Comparison of ENCODE assay signal across 20 cellular contexts in the genomic region with DNA sequence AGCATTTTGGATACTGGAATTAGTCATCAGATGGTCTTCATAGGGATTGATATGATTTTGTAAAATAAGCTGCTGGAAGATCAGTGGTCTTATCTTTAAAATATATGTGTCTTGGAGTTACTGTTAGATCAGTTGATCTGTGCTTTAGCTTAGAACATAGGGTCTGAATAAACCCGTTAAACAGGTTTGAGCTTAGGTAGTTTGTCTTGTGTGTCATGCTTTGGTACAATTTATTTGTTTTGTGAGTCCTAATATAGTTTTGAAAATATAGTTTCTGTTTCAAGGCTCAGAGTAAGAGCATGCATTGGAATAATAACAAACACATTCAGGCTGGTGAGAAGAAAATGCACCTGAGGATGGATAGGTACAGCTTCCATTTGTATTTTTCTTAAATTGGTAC.
DNase-seq lines count a peak whose midpoint lies in the region; ATAC-seq and TF ChIP-seq lines count a peak whose summit lies in the region.
"Had no signal": no experiment of that assay in that cellular context is flagged by ENCODE, and none has a peak within 500 bp of the region (broad histone marks: within the 10 kb centered on the region; RNA-seq: fewer than 3 reads in every experiment).

No MANE protein-coding gene starts in this region.

- TF ChIP-seq CTCF in Calu3 (IDR thresholded peaks at IDR 0.05; ENCODE audit: unreplicated experiment) (no peak), VCaP (conservative IDR thresholded peaks at IDR 0.05) (no peak), upper lobe of left lung (IDR thresholded peaks at IDR 0.05) (no peak)

- BruUV-seq in Calu3 (replicated peaks; lab: Mats Ljungman, UMichigan), result no TSS peak

- H3K4me1 Mint-ChIP-seq in Calu3 (ENCODE audit: low read depth, unreplicated experiment), result peaks cover 19% of the 10 kb centered on the region
- H3K4me1 Mint-ChIP-seq: CD8-positive, alpha-beta memory T cell had no signal

- H3K4me3 ChIP-seq in upper lobe of left lung, result no peak overlapping the region
- H3K4me3 ChIP-seq: GM23248, HAP-1, SJCRH30 had no signal

- peaks cover 3% of the 10 kb centered on the region for H3K9me3 Mint-ChIP-seq in Calu3 (ENCODE audit: low read depth, unreplicated experiment)

- peak overlapping the region; percentile 34 for H3K27ac Mint-ChIP-seq in Calu3 (ENCODE audit: unreplicated experiment)
- H3K27ac Mint-ChIP-seq: CD8-positive, alpha-beta memory T cell had no signal

- no peaks in the 10 kb centered on the region for H3K4me1 ChIP-seq in upper lobe of left lung
- H3K4me1 ChIP-seq: HAP-1, SJCRH30 had no signal

- no peak for TF ChIP-seq POLR2A in upper lobe of left lung (IDR thresholded peaks at IDR 0.05)

- H3K4me3 Mint-ChIP-seq in Calu3 (ENCODE audit: low read depth, unreplicated experiment), result no peak overlapping the region
- H3K4me3 Mint-ChIP-seq: CD8-positive, alpha-beta memory T cell had no signal

- ATAC-seq in HG03175 (IDR thresholded peaks at IDR 0.05; ENCODE audit: unreplicated experiment) (no peak), upper lobe of left lung (ENCODE audit: low FRiP score in 2 of 2) (no peak)
- ATAC-seq: HepG2 had no signal

- 0 out of 2 replicates have a peak overlapping the region, but pooled peaks have one; percentile 2 for H3K27ac ChIP-seq in VCaP
- H3K27ac ChIP-seq in upper lobe of left lung, result no peak overlapping the region
- H3K27ac ChIP-seq: RWPE1, SJCRH30 had no signal

- TF ChIP-seq EP300 in upper lobe of left lung (IDR thresholded peaks at IDR 0.05), result no peak

- intact Hi-C loops in Calu3 (cut with micrococcal nuclease; ENCODE audit: unreplicated experiment), result loop anchor here (5.0 kb wide), 1 partner anchor 156 kb away; no protein-coding TSS in a partner anchor

- DNase-seq in Calu3 (peak; percentile 3), HPDE6-E6E7 (ENCODE audit: extremely low spot score) (peak; percentile 16), renal cortical epithelial cell (ENCODE audit: low read depth) (peak; percentile 6), upper lobe of left lung (no peak), NCI-H2196 treated with DMSO at 0.1 percent for 48 hours (lab: John Stamatoyannopoulos, UW; ENCODE audit: unreplicated experiment) (no peak)
- DNase-seq: ACHN; C1 segment of cervical spinal cord; CD8-positive, alpha-beta memory T cell; KG1; NCI-H1436; NCI-H1930; NCI-H446; NCI-H774; SJCRH30 had no signal

- no peaks in the 10 kb centered on the region for H3K36me3 Mint-ChIP-seq in Calu3 (ENCODE audit: insufficient read depth, unreplicated experiment)
- H3K36me3 Mint-ChIP-seq: CD8-positive, alpha-beta memory T cell had no signal

- H3K27me3 Mint-ChIP-seq in Calu3 (ENCODE audit: unreplicated experiment), result no peaks in the 10 kb centered on the region
- H3K27me3 Mint-ChIP-seq: CD8-positive, alpha-beta memory T cell had no signal

- CTCF ChIA-PET in Calu3 (lab: Charles Lee), result interaction anchor here (0.6 kb wide), 1 partner anchor 575 kb away, joined by 4 read pairs; no protein-coding TSS in a partner anchor

- 77 to 84% methylated on average over 1 of the region's 1 CpG for WGBS in upper lobe of left lung, 2 donors

- H3K36me3 ChIP-seq in upper lobe of left lung, result no peaks in the 10 kb centered on the region
- H3K36me3 ChIP-seq: HAP-1, SJCRH30 had no signal

- H3K9me3 ChIP-seq in upper lobe of left lung, result peaks cover 0 to 3% (median 0%) of the 10 kb centered on the region in 4 donors
- H3K9me3 ChIP-seq: SJCRH30 had no signal

- H3K27me3 ChIP-seq in upper lobe of left lung, result no peaks in the 10 kb centered on the region
- H3K27me3 ChIP-seq: SJCRH30 had no signal

Comparison
In these comparisons a context has a peak if more than half of its experiments do, and no peak if none do; other contexts are left out.
1. DNase-seq: peak in Calu3 (single experiment), HPDE6-E6E7 (single experiment) and renal cortical epithelial cell (single experiment); none in upper lobe of left lung (0 of 2) and NCI-H2196 treated with DMSO at 0.1 percent for 48 hours (single experiment).